ENCODE assay signal across 16 cellular contexts in genomic region chr6:34530753-34531365, GRCh38. TPM values are rescaled to one million over a fixed set of nuclear protein-coding genes. Genes with fewer than 3 reads are reported as not detected.
DNase-seq lines count a peak whose midpoint lies in the region; ATAC-seq and TF ChIP-seq lines count a peak whose summit lies in the region.
"Had no signal": no experiment of that assay in that cellular context is flagged by ENCODE, and none has a peak within 500 bp of the region (broad histone marks: within the 10 kb centered on the region; RNA-seq: fewer than 3 reads in every experiment).

No MANE protein-coding gene starts in this region.

- H3K9me3 Mint-ChIP-seq in CD8-positive, alpha-beta memory T cell, result no peaks in the 10 kb centered on the region

- no peak overlapping the region for H2BK120ac ChIP-seq in mesendoderm (ENCODE audit: low read depth, low read length)

- ATAC-seq in thoracic aorta (ENCODE audit: insufficient number of reproducible peaks, low FRiP score, low read depth), result no peak
- ATAC-seq: PC-3 had no signal

- H3K4me3 ChIP-seq in H7 (ENCODE audit: insufficient read depth, low read depth, low read length), result peak overlapping the region; percentile 42; the same call in 1 of the 2 replicates
- no peak overlapping the region for H3K4me3 ChIP-seq in adipocyte (ENCODE audit: low read length)
- no peak overlapping the region for H3K4me3 ChIP-seq in mesendoderm (ENCODE audit: low read length)
- H3K4me3 ChIP-seq in thoracic aorta, result peak overlapping the region; percentile 41
- no peak overlapping the region for H3K4me3 ChIP-seq in CD8-positive, alpha-beta memory T cell (ENCODE audit: low read length)
- H3K4me3 ChIP-seq: SJSA1 had no signal

- H3K79me2 ChIP-seq in mesendoderm (ENCODE audit: control insufficient read depth, insufficient read depth, low read length), result no peaks in the 10 kb centered on the region

- DNase-seq in H7 (no peak), adipocyte (ENCODE audit: low read depth) (no peak), mesendoderm (no peak), thoracic aorta (ENCODE audit: low spot score) (no peak), NCI-H1417 (lab: John Stamatoyannopoulos, UW) (no peak), C1 segment of cervical spinal cord (lab: John Stamatoyannopoulos, UW) (no peak)
- no peak for DNase-seq in CD8-positive, alpha-beta memory T cell
- DNase-seq: EL, HCEC 1CT, KG1, NCI-H1048, NCI-H146, NCI-H2081 treated with DMSO at 0.1 percent for 48 hours, NCI-H510A treated with DMSO at 0.1 percent for 48 hours, PC-3 had no signal

- H3K36me3 Mint-ChIP-seq in CD8-positive, alpha-beta memory T cell, result peaks cover 0 to 1% (median 0%) of the 10 kb centered on the region in 3 donors

- no peak overlapping the region for H3K23ac ChIP-seq in mesendoderm (ENCODE audit: low read length)

- H3K36me3 ChIP-seq in H7 (replicated peaks; ENCODE audit: control insufficient read depth, insufficient read depth, low read length) (no peaks in the 10 kb centered on the region), adipocyte (ENCODE audit: control insufficient read depth, insufficient read depth, low read length, severe bottlenecking) (no peaks in the 10 kb centered on the region), mesendoderm (ENCODE audit: control insufficient read depth, insufficient read depth, low read length) (no peaks in the 10 kb centered on the region), thoracic aorta (no peaks in the 10 kb centered on the region)
- no peaks in the 10 kb centered on the region for H3K36me3 ChIP-seq in CD8-positive, alpha-beta memory T cell (ENCODE audit: insufficient read depth, low read length)
- H3K36me3 ChIP-seq: SJSA1 had no signal

- peaks cover 7 to 11% (median 7%) of the 10 kb centered on the region in 3 donors for H3K4me1 Mint-ChIP-seq in CD8-positive, alpha-beta memory T cell

- no peaks in the 10 kb centered on the region for H3K9me3 ChIP-seq in adipocyte (ENCODE audit: control insufficient read depth, low read length)
- H3K9me3 ChIP-seq in thoracic aorta, result no peaks in the 10 kb centered on the region
- no peaks in the 10 kb centered on the region for H3K9me3 ChIP-seq in CD8-positive, alpha-beta memory T cell (ENCODE audit: low read length)
- H3K9me3 ChIP-seq: SJSA1 had no signal

- POLR2A ChIA-PET in CD8-positive, alpha-beta memory T cell (lab: Charles Lee), result no interaction called here

- no CpG with 5 or more reads among the region's 18 CpGs for WGBS in mesendoderm (ENCODE audit: extremely low coverage, insufficient coverage, low lambda C conversion rate)

- no peak overlapping the region for H4K5ac ChIP-seq in mesendoderm (ENCODE audit: low read length)

- H3K27ac ChIP-seq in mesendoderm (ENCODE audit: low read depth, low read length), result no peak overlapping the region
- H3K27ac ChIP-seq in thoracic aorta, result no peak overlapping the region
- H3K27ac ChIP-seq in CD8-positive, alpha-beta memory T cell (ENCODE audit: low read depth, low read length), result no peak overlapping the region
- H3K27ac ChIP-seq: SJSA1 had no signal

- no peak overlapping the region for H3K4ac ChIP-seq in mesendoderm (ENCODE audit: low read depth, low read length)

- H3K4me3 Mint-ChIP-seq in CD8-positive, alpha-beta memory T cell, result no peak overlapping the region

- H3K4me1 ChIP-seq in adipocyte (ENCODE audit: control insufficient read depth, insufficient read depth, low read length) (peaks cover 7% of the 10 kb centered on the region), mesendoderm (ENCODE audit: control insufficient read depth, low read depth, low read length) (no peaks in the 10 kb centered on the region), thoracic aorta (ENCODE audit: control insufficient read depth in 1 of 2, low read depth in 2 of 2) (peaks cover 4 to 9% of the 10 kb centered on the region in 2 donors)
- H3K4me1 ChIP-seq in CD8-positive, alpha-beta memory T cell (ENCODE audit: insufficient read depth, low read length), result peaks cover 14% of the 10 kb centered on the region

- peak overlapping the region; percentile 68 for H3K56ac ChIP-seq in mesendoderm (ENCODE audit: low read length)

- H3K4me2 ChIP-seq in mesendoderm (ENCODE audit: low read length), result no peak overlapping the region

- H3K27me3 Mint-ChIP-seq in CD8-positive, alpha-beta memory T cell, result no peaks in the 10 kb centered on the region

- H3K9ac ChIP-seq in adipocyte (ENCODE audit: low read length) (peak overlapping the region; percentile 38), mesendoderm (ENCODE audit: low read length) (no peak overlapping the region)

- H4K8ac ChIP-seq in mesendoderm (ENCODE audit: low read depth, low read length), result no peak overlapping the region

- no peak for TF ChIP-seq CTCF in thoracic aorta (IDR thresholded peaks at IDR 0.05)

- no peak overlapping the region for H2BK15ac ChIP-seq in mesendoderm (replicated peaks; ENCODE audit: low read depth)

- no peak overlapping the region for H2BK5ac ChIP-seq in mesendoderm (ENCODE audit: low read length)

- no peak overlapping the region for H2AK5ac ChIP-seq in mesendoderm (ENCODE audit: low read length)

- H3K27me3 ChIP-seq in H7 (ENCODE audit: control insufficient read depth, insufficient read depth, low read length) (peaks cover 1% of the 10 kb centered on the region; the same call in 1 of the 2 replicates), adipocyte (replicated peaks; ENCODE audit: control insufficient read depth, insufficient read depth, low read length) (peaks cover 27% of the 10 kb centered on the region), mesendoderm (ENCODE audit: insufficient read depth, low read length, poor library complexity) (no peaks in the 10 kb centered on the region), thoracic aorta (replicated peaks; ENCODE audit: insufficient read depth) (no peaks in the 10 kb centered on the region)
- H3K27me3 ChIP-seq in CD8-positive, alpha-beta memory T cell (ENCODE audit: insufficient read depth, low read length, poor library complexity, severe bottlenecking), result no peaks in the 10 kb centered on the region
- H3K27me3 ChIP-seq: SJSA1 had no signal

- H3K18ac ChIP-seq in mesendoderm (ENCODE audit: low read length), result no peak overlapping the region

- CTCF ChIA-PET in CD8-positive, alpha-beta memory T cell (lab: Charles Lee), result no interaction called here

- no peak overlapping the region for H3K27ac Mint-ChIP-seq in CD8-positive, alpha-beta memory T cell

- H3K79me1 ChIP-seq in mesendoderm (ENCODE audit: low read length), result no peaks in the 10 kb centered on the region

RNA-seq across cellular contexts. Expression of gene SPDEF, which starts 25.3 kb away (rescaled TPM):
- total RNA-seq in H7 (2014; rRNA removed; shearing (Covaris generic)), result 0.11 and 0.21 TPM in 2 replicates
- polyA plus RNA-seq in mesendoderm (2013, experiment 1 of 2), result 0.08 TPM
- polyA plus RNA-seq in mesendoderm (2013, experiment 2 of 2), result 0.08 TPM
- total RNA-seq in thoracic aorta, result not detected
- total RNA-seq in CD8-positive, alpha-beta memory T cell, result not detected
- polyA plus RNA-seq in CD8-positive, alpha-beta memory T cell, result not detected
- total RNA-seq: SJSA1 had no signal

Comparison
In these comparisons a context has a peak if more than half of its experiments do, and no peak if none do; other contexts are left out.
1. H3K4me3 ChIP-seq: peak in H7 (single experiment) and thoracic aorta (single experiment); none in adipocyte (single experiment), mesendoderm (single experiment) and CD8-positive, alpha-beta memory T cell (single experiment).